1 cellular context compared by ENCODE assay signal in the genomic region with DNA sequence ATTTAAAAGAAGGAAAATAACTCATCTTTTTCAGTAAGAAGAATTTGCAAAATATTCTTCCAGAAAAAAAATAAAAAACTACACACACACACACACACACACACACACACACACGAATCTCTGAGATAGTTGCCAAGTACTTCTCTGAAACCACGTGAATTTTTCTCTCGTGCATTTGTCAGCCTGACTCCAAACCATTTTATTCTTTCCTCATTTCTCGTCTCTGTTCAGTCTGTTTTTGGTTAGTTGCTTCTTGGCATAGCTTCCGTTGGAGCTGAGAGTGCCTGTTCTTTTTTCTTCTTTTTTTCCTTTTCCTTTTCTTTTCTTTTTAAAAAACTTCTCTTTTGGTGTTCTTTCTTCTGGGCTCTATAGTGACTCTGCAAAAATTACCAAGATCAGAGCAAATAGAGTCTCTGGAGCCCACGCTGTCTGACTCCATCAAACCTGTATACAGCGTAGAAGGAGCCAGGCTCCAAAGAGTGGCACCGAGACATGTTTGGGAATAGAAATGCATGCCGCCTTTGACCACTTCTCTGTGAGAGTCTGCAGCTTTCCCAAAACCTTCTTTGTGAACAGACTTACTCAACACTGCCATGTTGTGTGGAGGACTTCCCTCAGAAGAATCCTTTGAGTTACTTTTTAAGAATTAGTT.
TF ChIP-seq lines count a peak whose summit lies in the region.

No MANE protein-coding gene starts in this region.

TF ChIP-seq in HepG2, 621 proteins besides CTCF, POLR2A, EP300 and RAD21:
- no peak for TF ChIP-seq YY1 (IDR thresholded peaks at IDR 0.05; ENCODE audit: insufficient read depth, insufficient replicate concordance, low read depth, low read length)
- no peak for TF ChIP-seq KAT2B (IDR thresholded peaks at IDR 0.05; ENCODE audit: borderline replicate concordance, low read depth, low read length)
- no peak for TF ChIP-seq KDM4B (CRISPR knock-in tag; IDR thresholded peaks at IDR 0.05)
- no peak for TF ChIP-seq SP2 (CRISPR knock-in tag; IDR thresholded peaks at IDR 0.05)
- TF ChIP-seq PITX1 (CRISPR knock-in tag; IDR thresholded peaks at IDR 0.05), result no peak
- no peak for TF ChIP-seq ZFP90 (CRISPR knock-in tag; IDR thresholded peaks at IDR 0.05; ENCODE audit: borderline replicate concordance)
- no peak for TF ChIP-seq U2AF1 (optimal IDR thresholded peaks at IDR 0.05; ENCODE audit: low read depth, low read length)
- TF ChIP-seq, protein P1, sequence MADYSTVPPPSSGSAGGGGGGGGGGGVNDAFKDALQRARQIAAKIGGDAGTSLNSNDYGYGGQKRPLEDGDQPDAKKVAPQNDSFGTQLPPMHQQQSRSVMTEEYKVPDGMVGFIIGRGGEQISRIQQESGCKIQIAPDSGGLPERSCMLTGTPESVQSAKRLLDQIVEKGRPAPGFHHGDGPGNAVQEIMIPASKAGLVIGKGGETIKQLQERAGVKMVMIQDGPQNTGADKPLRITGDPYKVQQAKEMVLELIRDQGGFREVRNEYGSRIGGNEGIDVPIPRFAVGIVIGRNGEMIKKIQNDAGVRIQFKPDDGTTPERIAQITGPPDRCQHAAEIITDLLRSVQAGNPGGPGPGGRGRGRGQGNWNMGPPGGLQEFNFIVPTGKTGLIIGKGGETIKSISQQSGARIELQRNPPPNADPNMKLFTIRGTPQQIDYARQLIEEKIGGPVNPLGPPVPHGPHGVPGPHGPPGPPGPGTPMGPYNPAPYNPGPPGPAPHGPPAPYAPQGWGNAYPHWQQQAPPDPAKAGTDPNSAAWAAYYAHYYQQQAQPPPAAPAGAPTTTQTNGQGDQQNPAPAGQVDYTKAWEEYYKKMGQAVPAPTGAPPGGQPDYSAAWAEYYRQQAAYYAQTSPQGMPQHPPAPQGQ (CRISPR knock-in tag; IDR thresholded peaks at IDR 0.05; ENCODE audit: borderline replicate concordance), result no peak
- no peak for TF ChIP-seq ZNF205 (CRISPR knock-in tag; IDR thresholded peaks at IDR 0.05)
- no peak for TF ChIP-seq ZNF160 (CRISPR knock-in tag; IDR thresholded peaks at IDR 0.05)
- TF ChIP-seq ZKSCAN1 (IDR thresholded peaks at IDR 0.05; ENCODE audit: low read length), result no peak
- TF ChIP-seq, protein P2, sequence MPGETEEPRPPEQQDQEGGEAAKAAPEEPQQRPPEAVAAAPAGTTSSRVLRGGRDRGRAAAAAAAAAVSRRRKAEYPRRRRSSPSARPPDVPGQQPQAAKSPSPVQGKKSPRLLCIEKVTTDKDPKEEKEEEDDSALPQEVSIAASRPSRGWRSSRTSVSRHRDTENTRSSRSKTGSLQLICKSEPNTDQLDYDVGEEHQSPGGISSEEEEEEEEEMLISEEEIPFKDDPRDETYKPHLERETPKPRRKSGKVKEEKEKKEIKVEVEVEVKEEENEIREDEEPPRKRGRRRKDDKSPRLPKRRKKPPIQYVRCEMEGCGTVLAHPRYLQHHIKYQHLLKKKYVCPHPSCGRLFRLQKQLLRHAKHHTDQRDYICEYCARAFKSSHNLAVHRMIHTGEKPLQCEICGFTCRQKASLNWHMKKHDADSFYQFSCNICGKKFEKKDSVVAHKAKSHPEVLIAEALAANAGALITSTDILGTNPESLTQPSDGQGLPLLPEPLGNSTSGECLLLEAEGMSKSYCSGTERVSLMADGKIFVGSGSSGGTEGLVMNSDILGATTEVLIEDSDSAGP (CRISPR knock-in tag; IDR thresholded peaks at IDR 0.05; ENCODE audit: borderline replicate concordance), result no peak
